ENCODE assay signal across 1 cellular context in genomic region chr19:1406496-1406817, GRCh38.
TF ChIP-seq lines count a peak whose summit lies in the region.

No MANE protein-coding gene starts in this region.

TF ChIP-seq in GM23338, 12 proteins besides CTCF, POLR2A, EP300 and RAD21 (continued from another document):
- TF ChIP-seq ZNF462 (CRISPR knock-in tag; IDR thresholded peaks at IDR 0.05) (no peak), REST (IDR thresholded peaks at IDR 0.05; ENCODE audit: unreplicated experiment) (no peak), JUNB (IDR thresholded peaks at IDR 0.05; ENCODE audit: unreplicated experiment) (no peak), POLR2AphosphoS5 (IDR thresholded peaks at IDR 0.05; ENCODE audit: low read depth) (no peak), CREB1 (CRISPR knock-in tag; IDR thresholded peaks at IDR 0.05; ENCODE audit: low read depth) (no peak), ZNF114 (CRISPR knock-in tag; IDR thresholded peaks at IDR 0.05) (no peak), NANOG (IDR thresholded peaks at IDR 0.05; ENCODE audit: borderline replicate concordance) (no peak), EZH2phosphoT487 (IDR thresholded peaks at IDR 0.05; ENCODE audit: unreplicated experiment) (no peak), ETS1 (IDR thresholded peaks at IDR 0.05) (no peak)
